ENCODE assay signal across 23 cellular contexts in the genomic region with DNA sequence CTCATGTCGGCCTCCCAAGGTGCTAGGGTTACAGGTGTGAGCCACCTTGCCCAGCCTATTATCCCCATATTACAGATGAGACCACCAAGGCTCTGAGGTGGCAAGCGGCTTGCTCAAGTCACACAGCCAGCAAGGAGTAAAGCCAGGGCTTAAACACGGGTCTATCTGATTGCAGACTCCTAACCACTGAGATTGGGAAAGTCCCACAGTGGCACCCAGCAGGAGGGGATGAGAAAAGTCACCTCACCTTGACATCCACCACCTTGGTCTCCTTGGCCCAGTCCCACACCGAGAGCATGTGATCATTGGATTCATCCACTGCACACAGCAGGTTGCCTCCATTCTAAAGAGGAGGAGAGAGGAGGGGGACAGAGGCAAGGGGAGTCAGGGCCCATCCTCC. TPM values are rescaled to one million over a fixed set of nuclear protein-coding genes. Genes with fewer than 3 reads are reported as not detected.
DNase-seq lines count a peak whose midpoint lies in the region; ATAC-seq and TF ChIP-seq lines count a peak whose summit lies in the region.
"Had no signal": no experiment of that assay in that cellular context is flagged by ENCODE, and none has a peak within 500 bp of the region (broad histone marks: within the 10 kb centered on the region; RNA-seq: fewer than 3 reads in every experiment).

No MANE protein-coding gene starts in this region.

- peak overlapping the region; percentile 53 to 61 for H3K4me3 Mint-ChIP-seq in activated T-cell treated with anti-CD3 and anti-CD28 coated beads, Interleukin-2, amount 50 U/mL, for 72 hours
- no peak overlapping the region for H3K4me3 Mint-ChIP-seq in HFFc6
- H3K4me3 Mint-ChIP-seq in activated naive CD8-positive, alpha-beta T cell treated with anti-CD3 and anti-CD28 coated beads for 36 hours = no peak overlapping the region
- no peak overlapping the region for H3K4me3 Mint-ChIP-seq in effector memory CD8-positive, alpha-beta T cell
- H3K4me3 Mint-ChIP-seq: CD8-positive, alpha-beta T cell; stimulated activated memory B cell treated with anti-CD40 and anti-IgM and Interleukin-4, amounts not matched to agents 10 μg/mL and 1 μg/mL and 100 μg/mL, for 72 hours had no signal

- H2AK5ac ChIP-seq in trophoblast cell (ENCODE audit: low read length) = no peak overlapping the region

- TF ChIP-seq CTCF in HFFc6 (IDR thresholded peaks at IDR 0.05) = no peak

- peaks cover 31% of the 10 kb centered on the region for H3K4me1 Mint-ChIP-seq in activated T-cell treated with anti-CD3 and anti-CD28 coated beads, Interleukin-2, amount 50 U/mL, for 72 hours (ENCODE audit: low read depth)
- H3K4me1 Mint-ChIP-seq in HFFc6 (ENCODE audit: low read depth) = peaks cover 22% of the 10 kb centered on the region
- peaks cover 14% of the 10 kb centered on the region for H3K4me1 Mint-ChIP-seq in activated naive CD8-positive, alpha-beta T cell treated with anti-CD3 and anti-CD28 coated beads for 36 hours
- H3K4me1 Mint-ChIP-seq in effector memory CD8-positive, alpha-beta T cell (ENCODE audit: low read depth in 2 of 2) = peaks cover 0 to 3% of the 10 kb centered on the region in 2 donors
- H3K4me1 Mint-ChIP-seq: stimulated activated memory B cell treated with anti-CD40 and anti-IgM and Interleukin-4, amounts not matched to agents 10 μg/mL and 1 μg/mL and 100 μg/mL, for 72 hours had no signal

- no peak overlapping the region for H2BK5ac ChIP-seq in trophoblast cell (ENCODE audit: low read depth, low read length, poor library complexity)

- no peak overlapping the region for H4K91ac ChIP-seq in trophoblast cell (ENCODE audit: low read depth, low read length)

- H3K4ac ChIP-seq in trophoblast cell (ENCODE audit: low read depth, low read length) = no peak overlapping the region

- no peak overlapping the region for H3K27ac ChIP-seq in trophoblast cell (ENCODE audit: low read depth, low read length)
- H3K27ac ChIP-seq: neutrophil, tibial artery had no signal

- DNase-seq in activated T-cell treated with anti-CD3 and anti-CD28 coated beads, Interleukin-2, amount 50 U/mL, for 72 hours = no peak
- DNase-seq in activated T-cell treated with anti-CD3 and anti-CD28 coated beads, Interleukin-2, amount 50 U/mL, for 48 hours = no peak
- DNase-seq in HFFc6 = no peak
- DNase-seq in activated naive CD8-positive, alpha-beta T cell treated with anti-CD3 and anti-CD28 coated beads for 36 hours = no peak
- no peak for DNase-seq in trophoblast cell
- DNase-seq in effector memory CD8-positive, alpha-beta T cell = no peak
- DNase-seq in NCI-H82 treated with DMSO at 0.1 percent for 48 hours (lab: John Stamatoyannopoulos, UW; ENCODE audit: unreplicated experiment) = no peak
- DNase-seq in pons (ENCODE audit: low spot score) = no peak
- DNase-seq: activated CD4-positive, alpha-beta T cell treated with anti-CD3 and anti-CD28 coated beads for 1 hour; CD8-positive, alpha-beta T cell; DMS53; dorsolateral prefrontal cortex; erythroblast; H7; KBM-7; left colon; NCI-H1092 treated with DMSO at 0.1 percent for 48 hours; NCI-H526 treated with DMSO at 0.1 percent for 48 hours; tibial artery had no signal

- H4K8ac ChIP-seq in trophoblast cell (ENCODE audit: low read depth, low read length) = no peak overlapping the region

- no peaks in the 10 kb centered on the region for H3K79me2 ChIP-seq in trophoblast cell (ENCODE audit: control insufficient read depth, insufficient read depth, low read length, poor library complexity)

- no peak overlapping the region for H3K4me3 ChIP-seq in trophoblast cell (ENCODE audit: low read depth, low read length)
- H3K4me3 ChIP-seq: dorsolateral prefrontal cortex, SK-N-MC, tibial artery had no signal

- H3K27ac Mint-ChIP-seq in activated T-cell treated with anti-CD3 and anti-CD28 coated beads, Interleukin-2, amount 50 U/mL, for 72 hours = peak overlapping the region; percentile 51
- H3K27ac Mint-ChIP-seq in HFFc6 = peak overlapping the region; percentile 67
- peak overlapping the region; percentile 67 for H3K27ac Mint-ChIP-seq in activated naive CD8-positive, alpha-beta T cell treated with anti-CD3 and anti-CD28 coated beads for 36 hours
- H3K27ac Mint-ChIP-seq in effector memory CD8-positive, alpha-beta T cell = no peak overlapping the region
- H3K27ac Mint-ChIP-seq: CD8-positive, alpha-beta T cell; stimulated activated memory B cell treated with anti-CD40 and anti-IgM and Interleukin-4, amounts not matched to agents 10 μg/mL and 1 μg/mL and 100 μg/mL, for 72 hours had no signal

- H4K12ac ChIP-seq in trophoblast cell (ENCODE audit: low read depth, low read length) = no peak overlapping the region

- no peak overlapping the region for H2BK120ac ChIP-seq in trophoblast cell (ENCODE audit: insufficient read depth, low read length, poor library complexity)

- no peaks in the 10 kb centered on the region for H3K27me3 Mint-ChIP-seq in activated T-cell treated with anti-CD3 and anti-CD28 coated beads, Interleukin-2, amount 50 U/mL, for 72 hours (ENCODE audit: low read depth)
- no peaks in the 10 kb centered on the region; the same call in 1 of the 2 replicates for H3K27me3 Mint-ChIP-seq in HFFc6 (ENCODE audit: insufficient read depth)
- H3K27me3 Mint-ChIP-seq in activated naive CD8-positive, alpha-beta T cell treated with anti-CD3 and anti-CD28 coated beads for 36 hours = no peaks in the 10 kb centered on the region
- no peaks in the 10 kb centered on the region for H3K27me3 Mint-ChIP-seq in effector memory CD8-positive, alpha-beta T cell
- H3K27me3 Mint-ChIP-seq: stimulated activated memory B cell treated with anti-CD40 and anti-IgM and Interleukin-4, amounts not matched to agents 10 μg/mL and 1 μg/mL and 100 μg/mL, for 72 hours had no signal

- H3K9ac ChIP-seq in trophoblast cell (ENCODE audit: low read length) = no peak overlapping the region

- H3K9me3 Mint-ChIP-seq in activated T-cell treated with anti-CD3 and anti-CD28 coated beads, Interleukin-2, amount 50 U/mL, for 72 hours = no peaks in the 10 kb centered on the region
- no peaks in the 10 kb centered on the region for H3K9me3 Mint-ChIP-seq in HFFc6
- no peaks in the 10 kb centered on the region for H3K9me3 Mint-ChIP-seq in activated naive CD8-positive, alpha-beta T cell treated with anti-CD3 and anti-CD28 coated beads for 36 hours
- H3K9me3 Mint-ChIP-seq in effector memory CD8-positive, alpha-beta T cell = no peaks in the 10 kb centered on the region
- H3K9me3 Mint-ChIP-seq: CD8-positive, alpha-beta T cell; stimulated activated memory B cell treated with anti-CD40 and anti-IgM and Interleukin-4, amounts not matched to agents 10 μg/mL and 1 μg/mL and 100 μg/mL, for 72 hours had no signal

- WGBS in trophoblast cell (ENCODE audit: extremely low coverage, insufficient coverage, insufficient read length) = no CpG with 5 or more reads among the region's 4 CpGs

- H3K4me1 ChIP-seq in trophoblast cell (ENCODE audit: control insufficient read depth in 1 of 2, insufficient read depth in 2 of 2, low read length in 2 of 2) = peaks cover 7 to 11% of the 10 kb centered on the region in 2 experiments

- no peak overlapping the region for H2AFZ ChIP-seq in trophoblast cell (ENCODE audit: insufficient read depth, low read length, poor library complexity)

- H3K79me1 ChIP-seq in trophoblast cell (ENCODE audit: low read length) = peaks cover 1% of the 10 kb centered on the region

- no peak overlapping the region for H3K14ac ChIP-seq in trophoblast cell (ENCODE audit: low read length)

- no peak overlapping the region for H2BK12ac ChIP-seq in trophoblast cell (ENCODE audit: low read length)

- no peak overlapping the region for H3K23ac ChIP-seq in trophoblast cell (ENCODE audit: low read length)

- H3K9me3 ChIP-seq in trophoblast cell (ENCODE audit: insufficient read depth, low read depth, low read length) = no peaks in the 10 kb centered on the region
- H3K9me3 ChIP-seq: neutrophil, tibial artery had no signal

- H3K18ac ChIP-seq in trophoblast cell (ENCODE audit: low read length) = peak overlapping the region; percentile 14

- no peaks in the 10 kb centered on the region for H3K27me3 ChIP-seq in trophoblast cell (ENCODE audit: insufficient read depth, low read length)
- H3K27me3 ChIP-seq: dorsolateral prefrontal cortex, neutrophil, tibial artery had no signal

- no peak overlapping the region for H3K4me2 ChIP-seq in trophoblast cell (ENCODE audit: low read length)

- peaks cover 10 to 32% of the 10 kb centered on the region in 2 donors for H3K36me3 Mint-ChIP-seq in activated T-cell treated with anti-CD3 and anti-CD28 coated beads, Interleukin-2, amount 50 U/mL, for 72 hours (ENCODE audit: insufficient read depth in 2 of 2)
- H3K36me3 Mint-ChIP-seq in HFFc6 (ENCODE audit: low read depth) = peaks cover 18% of the 10 kb centered on the region
- H3K36me3 Mint-ChIP-seq in activated naive CD8-positive, alpha-beta T cell treated with anti-CD3 and anti-CD28 coated beads for 36 hours = peaks cover 29% of the 10 kb centered on the region
- peaks cover 52% of the 10 kb centered on the region for H3K36me3 Mint-ChIP-seq in effector memory CD8-positive, alpha-beta T cell (ENCODE audit: insufficient read depth)

- ATAC-seq in activated T-cell treated with anti-CD3 and anti-CD28 coated beads, Interleukin-2, amount 50 U/mL, for 72 hours (replicated peaks in 1 of 2) = no peak
- ATAC-seq in effector memory CD8-positive, alpha-beta T cell (replicated peaks) = no peak
- ATAC-seq: CD8-positive, alpha-beta T cell; stimulated activated memory B cell treated with anti-CD40 and anti-IgM and Interleukin-4, amounts not matched to agents 10 μg/mL and 1 μg/mL and 100 μg/mL, for 72 hours had no signal

- H3K36me3 ChIP-seq in trophoblast cell (ENCODE audit: control insufficient read depth in 1 of 2, insufficient read depth in 2 of 2, low read length in 2 of 2) = peaks cover 25 to 28% of the 10 kb centered on the region in 2 experiments

RNA-seq across cellular contexts. Expression of gene EML2, which starts 9.5 kb away (rescaled TPM):
- total RNA-seq in activated T-cell treated with anti-CD3 and anti-CD28 coated beads, Interleukin-2, amount 50 U/mL, for 72 hours = 100 to 1,000 TPM; 149 to 190 TPM
- 10 to 100 TPM; 57.8 to 71.2 (median 64.7) TPM for total RNA-seq in HFFc6 (2021; fragmentation: NEBNext Ultra II Directional; extraction: Animal tissue kit (Norgen Biotek cat#: 25700))
- 10 to 100 TPM; 94.4 to 98.8 TPM for total RNA-seq in activated naive CD8-positive, alpha-beta T cell treated with anti-CD3 and anti-CD28 coated beads for 36 hours
- polyA plus RNA-seq in trophoblast cell (2013) = 15.0 and 16.5 TPM in 2 replicates

RNA-seq across cellular contexts. Expression of gene GPR4, which starts 27.7 kb away (rescaled TPM):
- total RNA-seq in activated T-cell treated with anti-CD3 and anti-CD28 coated beads, Interleukin-2, amount 50 U/mL, for 72 hours = under 1 TPM in 1 of 2 donors, not detected in 1; 0.07 TPM
- 10 to 100 TPM in 4 of 6 experiments, 1 to 10 TPM in 2; 3.7 to 16.8 (median 13.3) TPM for total RNA-seq in HFFc6 (2021; fragmentation: NEBNext Ultra II Directional; extraction: Animal tissue kit (Norgen Biotek cat#: 25700))
- not detected for total RNA-seq in activated naive CD8-positive, alpha-beta T cell treated with anti-CD3 and anti-CD28 coated beads for 36 hours
- polyA plus RNA-seq in trophoblast cell (2013) = 0.03 TPM in 1 of 2 replicates, not detected in the other
- total RNA-seq: CD8-positive, alpha-beta T cell; mononuclear cell had no signal

RNA-seq across cellular contexts. Expression of gene GIPR, which starts 38.3 kb away (rescaled TPM):
- total RNA-seq in activated T-cell treated with anti-CD3 and anti-CD28 coated beads, Interleukin-2, amount 50 U/mL, for 72 hours = 10 to 100 TPM in 1 of 2 donors, 1 to 10 TPM in 1; 5.9 to 11.0 TPM
- 1 to 10 TPM in 1 of 6 experiments, under 1 TPM in 5; 0.31 to 1.1 (median 0.68) TPM for total RNA-seq in HFFc6 (2021; fragmentation: NEBNext Ultra II Directional; extraction: Animal tissue kit (Norgen Biotek cat#: 25700))
- total RNA-seq in activated naive CD8-positive, alpha-beta T cell treated with anti-CD3 and anti-CD28 coated beads for 36 hours = 1 to 10 TPM; 1.4 to 1.7 TPM
- 0.60 and 0.99 TPM in 2 replicates for polyA plus RNA-seq in trophoblast cell (2013)
- total RNA-seq: H7 had no signal

RNA-seq across cellular contexts. Expression of gene OPA3, which starts 45.1 kb away (rescaled TPM):
- total RNA-seq in activated T-cell treated with anti-CD3 and anti-CD28 coated beads, Interleukin-2, amount 50 U/mL, for 72 hours = 10 to 100 TPM; 10.3 to 12.6 TPM
- 10 to 100 TPM; 13.3 to 15.5 (median 14.3) TPM for total RNA-seq in HFFc6 (2021; fragmentation: NEBNext Ultra II Directional; extraction: Animal tissue kit (Norgen Biotek cat#: 25700))
- 10 to 100 TPM; 14.7 to 15.1 TPM for total RNA-seq in activated naive CD8-positive, alpha-beta T cell treated with anti-CD3 and anti-CD28 coated beads for 36 hours
- 8.4 and 8.8 TPM in 2 replicates for polyA plus RNA-seq in trophoblast cell (2013)

Comparison
In these comparisons a context has a peak if more than half of its experiments do, and no peak if none do; other contexts are left out.
1. H3K27ac Mint-ChIP-seq: peak in activated T-cell treated with anti-CD3 and anti-CD28 coated beads, Interleukin-2, amount 50 U/mL, for 72 hours (single experiment), HFFc6 (single experiment) and activated naive CD8-positive, alpha-beta T cell treated with anti-CD3 and anti-CD28 coated beads for 36 hours (single experiment); none in effector memory CD8-positive, alpha-beta T cell (0 of 2).
2. H3K4me3 Mint-ChIP-seq: peak in activated T-cell treated with anti-CD3 and anti-CD28 coated beads, Interleukin-2, amount 50 U/mL, for 72 hours (2 of 2); none in HFFc6 (single experiment), activated naive CD8-positive, alpha-beta T cell treated with anti-CD3 and anti-CD28 coated beads for 36 hours (single experiment) and effector memory CD8-positive, alpha-beta T cell (0 of 2).
3. RNA of gene GPR4, which starts 27.7 kb away (total RNA-seq): 3.7 to 16.8 TPM in HFFc6; 0.07 TPM in activated T-cell treated with anti-CD3 and anti-CD28 coated beads, Interleukin-2, amount 50 U/mL, for 72 hours and not detected in activated naive CD8-positive, alpha-beta T cell treated with anti-CD3 and anti-CD28 coated beads for 36 hours; every median in the first group is over 4 times any median in the second.